30 cellular contexts compared by ENCODE assay signal in the genomic region with DNA sequence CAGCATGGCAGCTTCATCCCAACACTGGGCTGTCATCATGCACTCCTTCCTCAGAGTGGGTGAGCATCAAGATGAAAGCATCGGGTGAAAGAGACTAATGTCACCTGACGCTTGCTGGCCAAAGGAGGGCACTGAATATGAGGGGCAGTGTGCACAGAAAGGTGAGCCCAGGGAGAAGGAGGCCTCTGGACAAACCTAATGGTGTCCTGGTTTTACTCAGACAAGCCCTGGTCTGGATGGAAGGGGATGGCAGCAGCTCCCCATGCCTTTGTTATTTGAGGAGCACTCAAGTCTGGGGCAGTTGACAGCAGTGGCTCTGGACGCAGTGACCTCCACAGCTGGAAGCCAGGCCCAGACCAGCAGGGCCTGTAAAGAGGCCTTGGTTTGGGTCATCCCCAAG.
"Had no signal": no experiment of that assay in that cellular context is flagged by ENCODE, and none has a peak within 500 bp of the region (broad histone marks: within the 10 kb centered on the region; RNA-seq: fewer than 3 reads in every experiment).

No MANE protein-coding gene starts in this region.

- H3K4me1 ChIP-seq: ascending aorta had no signal

- DNase-seq: activated B cell treated with CpG ODN at 0.5 μM for 24 hours; activated CD4-positive, alpha-beta memory T cell treated with anti-CD3 and anti-CD28 coated beads for 36 hours; activated CD4-positive, alpha-beta T cell treated with anti-CD3 and anti-CD28 coated beads for 4 hours; activated CD4-positive, alpha-beta T cell treated with anti-CD3 and anti-CD28 coated beads, Interleukin-2, amount 10 ng/mL, durations not matched to agents 24 days and 14 days; activated CD4-positive, alpha-beta T cell treated with anti-CD3 and anti-CD28 coated beads, Interleukin-2, amount 50 U/mL, for 1 hour; activated CD4-positive, alpha-beta T cell treated with anti-CD3 and anti-CD28 coated beads, Interleukin-2, amount 50 U/mL, for 4 hours; activated CD4-positive, CD25-positive, alpha-beta regulatory T cell treated with anti-CD3 and anti-CD28 coated beads, Interleukin-2, amount 50 U/mL, for 72 hours; activated CD8-positive, alpha-beta memory T cell treated with anti-CD3 and anti-CD28 coated beads, Interleukin-2, amount 50 U/mL, for 4 hours; activated CD8-positive, alpha-beta T cell treated with anti-CD3 and anti-CD28 coated beads for 36 hours; activated effector memory CD4-positive, alpha-beta T cell treated with Interleukin-2 at 50 U/mL for 16 hours; activated gamma-delta T cell; activated naive CD4-positive, alpha-beta T cell treated with anti-CD3 and anti-CD28 coated beads, Interleukin-2, amount 10 ng/mL, durations not matched to agents 7 days and 5 days; activated naive CD4-positive, alpha-beta T cell treated with Interleukin-2 at 50 U/mL for 16 hours; activated naive CD8-positive, alpha-beta T cell treated with anti-CD3 and anti-CD28 coated beads, Interleukin-2, amount 10 ng/mL, durations not matched to agents 7 days and 5 days; activated naive CD8-positive, alpha-beta T cell treated with anti-CD3 and anti-CD28 coated beads, Interleukin-2, amount 50 U/mL, for 24 hours; activated T-cell treated with anti-CD3 and anti-CD28 coated beads for 4 hours; activated T-cell treated with anti-CD3 and anti-CD28 coated beads, Interleukin-2, amount 50 U/mL, for 1 hour; activated T-cell treated with anti-CD3 and anti-CD28 coated beads, Interleukin-2, amount 50 U/mL, for 4 hours; activated T-cell treated with anti-CD3 and anti-CD28 coated beads, Interleukin-2, amount 50 U/mL, for 72 hours; amygdala; anterior cingulate cortex; central memory CD4-positive, alpha-beta T cell; T-helper 1 cell; T-helper 2 cell; T-helper 9 cell had no signal

- H3K27ac ChIP-seq: ascending aorta, cardiac muscle cell, VCaP had no signal

- H3K4me3 ChIP-seq: ascending aorta, cardiac muscle cell had no signal

- H3K36me3 ChIP-seq: ascending aorta, cardiac muscle cell had no signal

- ATAC-seq: activated CD8-positive, alpha-beta T cell treated with anti-CD3 and anti-CD28 coated beads for 36 hours; activated naive CD8-positive, alpha-beta T cell treated with anti-CD3 and anti-CD28 coated beads, Interleukin-2, amount 50 U/mL, for 24 hours; activated T-cell treated with anti-CD3 and anti-CD28 coated beads, Interleukin-2, amount 50 U/mL, for 4 hours; activated T-cell treated with anti-CD3 and anti-CD28 coated beads, Interleukin-2, amount 50 U/mL, for 72 hours had no signal

- FAIRE-seq: bronchial epithelial cell, TTC549 had no signal

- H3K9me3 ChIP-seq: ascending aorta had no signal

- H3K27me3 ChIP-seq: ascending aorta, cardiac muscle cell had no signal
